Comparison of ENCODE assay signal across 8 cellular contexts in genomic region chr17:59620064-59620359, GRCh38. TPM values are rescaled to one million over a fixed set of nuclear protein-coding genes. Genes with fewer than 3 reads are reported as not detected.
DNase-seq lines count a peak whose midpoint lies in the region; ATAC-seq and TF ChIP-seq lines count a peak whose summit lies in the region.

No MANE protein-coding gene starts in this region.

- H3K36me3 ChIP-seq in SJCRH30 (peaks cover 4% of the 10 kb centered on the region; the same call in 1 of the 2 replicates), gastrocnemius medialis (no peaks in the 10 kb centered on the region)

- no peak for TF ChIP-seq CTCF in fibroblast of pulmonary artery (IDR thresholded peaks at IDR 0.05; ENCODE audit: low read length, missing control alignments)
- no peak for TF ChIP-seq CTCF in gastrocnemius medialis (IDR thresholded peaks at IDR 0.05 in 4 of 5, conservative IDR thresholded peaks at IDR 0.05 in 1 of 5)

- H3K4me1 ChIP-seq in SJCRH30, result 0 out of 2 replicates have a peak, but pooled peaks cover 4% of the 10 kb centered on the region
- peaks cover 47% of the 10 kb centered on the region in 2 donors for H3K4me1 ChIP-seq in gastrocnemius medialis

- no peak for TF ChIP-seq POLR2A in gastrocnemius medialis (IDR thresholded peaks at IDR 0.05)

- intact Hi-C loops in gastrocnemius medialis (cut with DNase I; ENCODE audit: low total_unique reads), result loop anchor here (10.0 kb wide), 1 partner anchor 775 kb away; the partner anchor contains the start of gene USP32

- in situ Hi-C loops in gastrocnemius medialis (cut with MboI; ENCODE audit: low sequenced_read_pairs in 4 of 4), result no loop called here
- in situ Hi-C loops in ACHN (cut with HindIII; ENCODE audit: low pct_ligation_motif_present, low pct_unique_long_range_greater_than_20kb, low sequenced_read_pairs), result no loop called here

- DNase-seq in SJCRH30, result no peak
- DNase-seq in fibroblast of pulmonary artery (ENCODE audit: low read depth), result no peak
- DNase-seq in gastrocnemius medialis, result peak in 1 of 2 donors; percentile 6
- no peak for DNase-seq in NCI-H1048 (lab: John Stamatoyannopoulos, UW)
- DNase-seq in effector CD8-positive, alpha-beta T cell (lab: John Stamatoyannopoulos, UW), result no peak
- no peak for DNase-seq in ACHN
- no peak for DNase-seq in NCI-H524 (lab: John Stamatoyannopoulos, UW)

- H3K4me3 ChIP-seq in SJCRH30 (peak overlapping the region; percentile 98), fibroblast of pulmonary artery (replicated peaks; ENCODE audit: low read depth, low read length) (peak overlapping the region; percentile 95), gastrocnemius medialis (peak overlapping the region; percentile 92 to 99 (median 95))

- H3K27ac ChIP-seq in SJCRH30, result peak overlapping the region; percentile 98
- peak overlapping the region; percentile 97 to 99 (median 98) for H3K27ac ChIP-seq in gastrocnemius medialis

- ATAC-seq in GM19328 (IDR thresholded peaks at IDR 0.05; ENCODE audit: unreplicated experiment) (peak; percentile 1), gastrocnemius medialis (peak; percentile 5 to 8)

- H3K27me3 ChIP-seq in SJCRH30 (no peaks in the 10 kb centered on the region), gastrocnemius medialis (no peaks in the 10 kb centered on the region)

- no peaks in the 10 kb centered on the region for H3K9me3 ChIP-seq in SJCRH30 (replicated peaks)
- no peaks in the 10 kb centered on the region for H3K9me3 ChIP-seq in gastrocnemius medialis

RNA-seq across cellular contexts. Expression of gene CLTC, which starts 0.3 kb away (rescaled TPM):
- total RNA-seq in SJCRH30 (2014; rRNA removed; shearing (Covaris generic)), result 209 and 219 TPM in 2 replicates
- total RNA-seq in gastrocnemius medialis, result 100 to 1,000 TPM; 140 to 203 (median 172) TPM

RNA-seq across cellular contexts. Expression of gene DHX40, which starts 54.6 kb away (rescaled TPM):
- total RNA-seq in SJCRH30 (2014; rRNA removed; shearing (Covaris generic)), result 45.6 and 47.2 TPM in 2 replicates
- 10 to 100 TPM; 21.2 to 32.2 (median 26.9) TPM for total RNA-seq in gastrocnemius medialis
